Comparison of ENCODE assay signal across 22 cellular contexts in genomic region chr1:20538227-20538626, GRCh38. TPM values are rescaled to one million over a fixed set of nuclear protein-coding genes. Genes with fewer than 3 reads are reported as not detected.
A peak's percentile ranks its signal among the peaks of the same experiment; 100 is the strongest.
DNase-seq lines count a peak whose midpoint lies in the region; ATAC-seq and TF ChIP-seq lines count a peak whose summit lies in the region.
"Had no signal": no experiment of that assay in that cellular context is flagged by ENCODE, and none has a peak within 500 bp of the region (broad histone marks: within the 10 kb centered on the region; RNA-seq: fewer than 3 reads in every experiment).

No MANE protein-coding gene starts in this region.

- 29% methylated on average over 2 of the region's 2 CpGs for WGBS in hepatocyte (ENCODE audit: low lambda C conversion rate, missing lambda C conversion rate)

- no peaks in the 10 kb centered on the region for H3K79me2 ChIP-seq in hepatocyte

- ATAC-seq in HG03565 (IDR thresholded peaks at IDR 0.05; ENCODE audit: unreplicated experiment) = no peak

- peaks cover 3% of the 10 kb centered on the region for H3K27me3 ChIP-seq in hepatocyte

- H3K27ac ChIP-seq in VCaP = peak overlapping the region; percentile 73
- no peak overlapping the region for H3K27ac ChIP-seq in hepatocyte
- H3K27ac ChIP-seq: SJSA1 had no signal

- no peak overlapping the region for H3K4me2 ChIP-seq in hepatocyte

- no peak overlapping the region for H3K4me3 ChIP-seq in LNCaP clone FGC (ENCODE audit: low read depth, low read length)
- H3K4me3 ChIP-seq in hepatocyte = no peak overlapping the region
- H3K4me3 ChIP-seq: SJSA1 had no signal

- no peaks in the 10 kb centered on the region for H3K36me3 ChIP-seq in hepatocyte (replicated peaks; ENCODE audit: insufficient read depth, low read depth)
- H3K36me3 ChIP-seq: SJSA1 had no signal

- H3K9me3 ChIP-seq in hepatocyte (ENCODE audit: low read depth) = no peaks in the 10 kb centered on the region
- H3K9me3 ChIP-seq: SJSA1 had no signal

- no peaks in the 10 kb centered on the region for H4K20me1 ChIP-seq in hepatocyte (ENCODE audit: insufficient read depth, poor library complexity, severe bottlenecking)

- no peak for TF ChIP-seq CTCF in LNCaP clone FGC (IDR thresholded peaks at IDR 0.05; ENCODE audit: control insufficient read depth, extremely low read depth, insufficient read depth)
- TF ChIP-seq CTCF in VCaP (conservative IDR thresholded peaks at IDR 0.05) = no peak
- TF ChIP-seq CTCF in hepatocyte (IDR thresholded peaks at IDR 0.05; ENCODE audit: poor library complexity) = no peak

- no peaks in the 10 kb centered on the region for H3K4me1 ChIP-seq in hepatocyte (ENCODE audit: insufficient read depth)
- H3K4me1 ChIP-seq: SJSA1 had no signal

- DNase-seq in COLO668 (lab: John Stamatoyannopoulos, UW; ENCODE audit: unreplicated experiment) (peak; percentile 73), LNCaP clone FGC (ENCODE audit: low read depth) (peak; percentile 73), NCI-H345 (lab: John Stamatoyannopoulos, UW) (peak; percentile 12), CD1c-positive myeloid dendritic cell (ENCODE audit: extremely low spot score) (no peak), hepatocyte (ENCODE audit: low spot score) (no peak)
- DNase-seq: Calu3; CD4-positive, alpha-beta T cell; GDM1; GOT3; HCEC 1CT; KG1; NCI-H1092 treated with DMSO at 0.1 percent for 48 hours; NCI-H187 treated with DMSO at 0.1 percent for 48 hours; NCI-H446 treated with DMSO at 0.1 percent for 48 hours; NCI-H774; T-helper 1 cell had no signal

- H2AFZ ChIP-seq in hepatocyte = no peak overlapping the region

- no peaks in the 10 kb centered on the region for H3K9me2 ChIP-seq in hepatocyte (replicated peaks; ENCODE audit: insufficient read depth)

RNA-seq across cellular contexts. Expression of gene FAM43B, which starts 14.1 kb away (rescaled TPM):
- total RNA-seq in hepatocyte = 0.10 and 0.28 TPM in 2 replicates
- polyA plus RNA-seq in hepatocyte = 0.81 and 1.3 TPM in 2 replicates
- total RNA-seq: A673; Calu3; CD4-positive, alpha-beta T cell; OCI-LY7; SJSA1 had no signal
- polyA plus RNA-seq: BJ had no signal

RNA-seq across cellular contexts. Expression of gene MUL1, which starts 30.3 kb away (rescaled TPM):
- 40.1 and 44.8 TPM in 2 replicates for total RNA-seq in hepatocyte
- 47.4 and 48.1 TPM in 2 replicates for polyA plus RNA-seq in hepatocyte

RNA-seq across cellular contexts. Expression of gene CDA, which starts 50.7 kb away (rescaled TPM):
- total RNA-seq in hepatocyte = 2.1 and 3.2 TPM in 2 replicates
- 2.1 and 3.8 TPM in 2 replicates for polyA plus RNA-seq in hepatocyte
- total RNA-seq: A673, OCI-LY7, SJSA1 had no signal

RNA-seq across cellular contexts. Expression of gene CAMK2N1, which starts 52.2 kb away (rescaled TPM):
- 38.5 and 41.7 TPM in 2 replicates for total RNA-seq in hepatocyte
- polyA plus RNA-seq in hepatocyte = 39.4 and 45.5 TPM in 2 replicates
- total RNA-seq: OCI-LY7 had no signal

Comparison
In these comparisons a context has a peak if more than half of its experiments do, and no peak if none do; other contexts are left out.
1. DNase-seq: peak in COLO668 (single experiment), LNCaP clone FGC (single experiment) and NCI-H345 (single experiment); none in CD1c-positive myeloid dendritic cell (single experiment) and hepatocyte (single experiment).